21 cellular contexts compared by ENCODE assay signal in the genomic region with DNA sequence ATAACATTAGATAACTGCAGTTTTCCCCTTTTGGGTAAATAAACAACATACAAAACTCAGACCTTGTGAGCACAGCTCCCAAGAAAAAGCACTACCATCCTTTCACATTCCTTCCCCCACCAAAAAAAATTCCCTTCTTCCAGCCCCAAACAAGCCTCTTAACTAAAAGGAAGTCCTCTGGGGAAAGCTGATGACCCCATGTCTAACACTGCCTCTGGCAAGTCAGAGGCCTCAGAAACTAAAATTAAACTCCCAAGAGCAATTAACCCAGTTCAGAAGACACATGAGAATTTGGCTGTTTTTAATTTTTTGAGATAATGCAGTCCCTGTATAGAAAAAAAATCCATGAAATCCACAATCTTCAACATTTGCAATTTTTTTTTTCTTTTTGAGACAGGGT.
A peak's percentile ranks its signal among the peaks of the same experiment; 100 is the strongest.
DNase-seq lines count a peak whose midpoint lies in the region; ATAC-seq, FAIRE-seq and TF ChIP-seq lines count a peak whose summit lies in the region.
"Had no signal": no experiment of that assay in that cellular context is flagged by ENCODE, and none has a peak within 500 bp of the region (broad histone marks: within the 10 kb centered on the region; RNA-seq: fewer than 3 reads in every experiment).

No MANE protein-coding gene starts in this region.

- peak overlapping the region; percentile 6 to 45; a peak in 3 of 6 replicates for H3K27ac ChIP-seq in A549
- no peak overlapping the region for H3K27ac ChIP-seq in liver (ENCODE audit: low read depth in 1 of 2, low read length in 2 of 2)
- H3K27ac ChIP-seq: 22Rv1; BLaER1 treated with 17β-estradiol and CSF1 and Interleukin-3, amounts not matched to agents 10 nM and 100 nM had no signal

- H3K4me3 Mint-ChIP-seq in T-helper 1 cell treated with Interleukin-12 subunit alpha and Interleukin-12 subunit beta and Interleukin-4 antibody, amounts not matched to agents 30 μg/mL and 1 μg/mL, for 36 hours = no peak overlapping the region
- no peak overlapping the region for H3K4me3 Mint-ChIP-seq in T-cell
- H3K4me3 Mint-ChIP-seq: CD4-positive, alpha-beta memory T cell had no signal

- no peaks in the 10 kb centered on the region for H3K27me3 ChIP-seq in liver (ENCODE audit: control insufficient read depth in 4 of 4, insufficient read depth in 4 of 4, low read length in 3 of 4)
- H3K27me3 ChIP-seq: BLaER1 treated with 17β-estradiol and CSF1 and Interleukin-3, amounts not matched to agents 10 nM and 100 nM had no signal

- H3K4me2 ChIP-seq in A549 = no peak overlapping the region

- ATAC-seq in A549 (no peak), T-cell (replicated peaks in 1 of 4) (no peak)

- H3K9me3 ChIP-seq in A549 (no peaks in the 10 kb centered on the region), liver (ENCODE audit: control insufficient read depth in 4 of 4, low read length in 3 of 4) (no peaks in the 10 kb centered on the region)
- H3K9me3 ChIP-seq: HAP-1 had no signal

- DNase-seq in T-helper 1 cell (no peak), A549 (ENCODE audit: low read depth in 1 of 2, low spot score in 1 of 2) (no peak), SK-MEL-5 (ENCODE audit: low read depth, low spot score) (peak; percentile 46), urothelium cell line (ENCODE audit: low spot score) (no peak), T-cell (no peak)
- no peak for DNase-seq in NK-92 treated with Interleukin-12 subunit alpha and Interleukin-12 subunit beta, amount 100 ng/mL, for 24 hours (lab: John Stamatoyannopoulos, UW)
- DNase-seq: AML-193; CD4-positive, alpha-beta memory T cell; COR-L47; DMS153; DMS79 treated with DMSO at 0.1 percent for 48 hours; GDM1 had no signal

- FAIRE-seq in A549 (lab: Jason Lieb, UNC) = no peak
- no peak for FAIRE-seq in urothelium cell line (lab: Jason Lieb, UNC)
- FAIRE-seq: D721Med, GM12892, GM19239, H1 had no signal

- TF ChIP-seq CTCF in A549 (IDR thresholded peaks at IDR 0.05) (no peak), liver (IDR thresholded peaks at IDR 0.05; ENCODE audit: low read depth, low read length, missing input control) (no peak)

- no peak overlapping the region for H3K4me3 ChIP-seq in A549
- no peak overlapping the region for H3K4me3 ChIP-seq in liver (ENCODE audit: low read depth in 1 of 3, low read length in 3 of 3)
- H3K4me3 ChIP-seq: BLaER1 treated with 17β-estradiol and CSF1 and Interleukin-3, amounts not matched to agents 10 nM and 100 nM; HAP-1 had no signal

- CTCF ChIA-PET in A549 (lab: Yijun Ruan, JAX) (interaction anchor here (1.4 to 2.5 kb wide), 2 partner anchors 10 to 164 kb away, joined by 3 to 11 read pairs; no protein-coding TSS in a partner anchor), T-cell (lab: Charles Lee) (no interaction called here)

- TF ChIP-seq EP300 in A549 (IDR thresholded peaks at IDR 0.05) = no peak

- H3K4me1 ChIP-seq in A549 = peaks cover 22% of the 10 kb centered on the region
- peaks cover 0 to 10% (median 3%) of the 10 kb centered on the region in 4 donors for H3K4me1 ChIP-seq in liver (ENCODE audit: control insufficient read depth in 4 of 4, insufficient read depth in 4 of 4, low read length in 3 of 4)

- no peaks in the 10 kb centered on the region for H3K27me3 Mint-ChIP-seq in T-helper 1 cell treated with Interleukin-12 subunit alpha and Interleukin-12 subunit beta and Interleukin-4 antibody, amounts not matched to agents 30 μg/mL and 1 μg/mL, for 36 hours (ENCODE audit: low read depth)
- H3K27me3 Mint-ChIP-seq in T-cell = no peaks in the 10 kb centered on the region
- H3K27me3 Mint-ChIP-seq: CD4-positive, alpha-beta memory T cell had no signal

- POLR2A ChIA-PET in A549 (lab: Yijun Ruan, JAX) (no interaction called here), T-cell (lab: Charles Lee) (no interaction called here)

- H3K9me3 Mint-ChIP-seq in T-helper 1 cell treated with Interleukin-12 subunit alpha and Interleukin-12 subunit beta and Interleukin-4 antibody, amounts not matched to agents 30 μg/mL and 1 μg/mL, for 36 hours = no peaks in the 10 kb centered on the region
- H3K9me3 Mint-ChIP-seq in T-cell = no peaks in the 10 kb centered on the region
- H3K9me3 Mint-ChIP-seq: CD4-positive, alpha-beta memory T cell had no signal

- in situ Hi-C loops in SK-MEL-5 (cut with HindIII; ENCODE audit: low pct_unique_long_range_greater_than_20kb, low sequenced_read_pairs) = no loop called here

- peaks cover 10% of the 10 kb centered on the region for H3K4me1 Mint-ChIP-seq in T-helper 1 cell treated with Interleukin-12 subunit alpha and Interleukin-12 subunit beta and Interleukin-4 antibody, amounts not matched to agents 30 μg/mL and 1 μg/mL, for 36 hours (ENCODE audit: low read depth)
- H3K4me1 Mint-ChIP-seq in T-cell = peaks cover 5 to 17% (median 11%) of the 10 kb centered on the region in 3 donors

- TF ChIP-seq RAD21 in A549 (conservative IDR thresholded peaks at IDR 0.05 in 1 of 2, IDR thresholded peaks at IDR 0.05 in 1 of 2) (no peak), liver (IDR thresholded peaks at IDR 0.05) (no peak)

- H3K9ac ChIP-seq in liver (ENCODE audit: low read depth in 1 of 2, low read length in 2 of 2) = no peak overlapping the region
- H3K9ac ChIP-seq: BLaER1 treated with 17β-estradiol and CSF1 and Interleukin-3, amounts not matched to agents 10 nM and 100 nM had no signal

- H3K36me3 ChIP-seq in liver (ENCODE audit: control insufficient read depth in 4 of 4, insufficient read depth in 3 of 4, low read depth in 1 of 4, low read length in 3 of 4) = no peaks in the 10 kb centered on the region
- H3K36me3 ChIP-seq: BLaER1 treated with 17β-estradiol and CSF1 and Interleukin-3, amounts not matched to agents 10 nM and 100 nM; HAP-1 had no signal

- no peaks in the 10 kb centered on the region for H3K36me3 Mint-ChIP-seq in T-helper 1 cell treated with Interleukin-12 subunit alpha and Interleukin-12 subunit beta and Interleukin-4 antibody, amounts not matched to agents 30 μg/mL and 1 μg/mL, for 36 hours (ENCODE audit: low read depth)
- H3K36me3 Mint-ChIP-seq in T-cell = no peaks in the 10 kb centered on the region
- H3K36me3 Mint-ChIP-seq: CD4-positive, alpha-beta memory T cell had no signal

- no peak for TF ChIP-seq POLR2A in A549 (IDR thresholded peaks at IDR 0.05; ENCODE audit: low read length)

- peak overlapping the region; percentile 49 for H3K27ac Mint-ChIP-seq in T-helper 1 cell treated with Interleukin-12 subunit alpha and Interleukin-12 subunit beta and Interleukin-4 antibody, amounts not matched to agents 30 μg/mL and 1 μg/mL, for 36 hours
- H3K27ac Mint-ChIP-seq in T-cell = no peak overlapping the region
- H3K27ac Mint-ChIP-seq: CD4-positive, alpha-beta memory T cell had no signal

TF ChIP-seq in A549, 52 proteins besides CTCF, POLR2A, EP300 and RAD21 (continues in another document):
- TF ChIP-seq HOXB13 (CRISPR knock-in tag; IDR thresholded peaks at IDR 0.05; ENCODE audit: low read depth) (no peak), RNF2 (IDR thresholded peaks at IDR 0.05; ENCODE audit: borderline replicate concordance, low read depth) (no peak), BHLHE40 (IDR thresholded peaks at IDR 0.05; ENCODE audit: low read depth, low read length) (no peak), CEBPB (IDR thresholded peaks at IDR 0.05) (no peak), GATA3 (IDR thresholded peaks at IDR 0.05; ENCODE audit: borderline replicate concordance) (no peak), JUNB (IDR thresholded peaks at IDR 0.05) (no peak), SMC3 (IDR thresholded peaks at IDR 0.05) (no peak), CBX2 (IDR thresholded peaks at IDR 0.05; ENCODE audit: borderline replicate concordance, low read depth) (no peak), HEYL (CRISPR knock-in tag; IDR thresholded peaks at IDR 0.05) (no peak), NFE2L2 (conservative IDR thresholded peaks at IDR 0.05; ENCODE audit: low read length) (no peak), HOXA7 (CRISPR knock-in tag; IDR thresholded peaks at IDR 0.05) (no peak), FOXS1 (CRISPR knock-in tag; IDR thresholded peaks at IDR 0.05) (no peak)
- TF ChIP-seq, protein P1, sequence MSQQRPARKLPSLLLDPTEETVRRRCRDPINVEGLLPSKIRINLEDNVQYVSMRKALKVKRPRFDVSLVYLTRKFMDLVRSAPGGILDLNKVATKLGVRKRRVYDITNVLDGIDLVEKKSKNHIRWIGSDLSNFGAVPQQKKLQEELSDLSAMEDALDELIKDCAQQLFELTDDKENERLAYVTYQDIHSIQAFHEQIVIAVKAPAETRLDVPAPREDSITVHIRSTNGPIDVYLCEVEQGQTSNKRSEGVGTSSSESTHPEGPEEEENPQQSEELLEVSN (IDR thresholded peaks at IDR 0.05; ENCODE audit: borderline replicate concordance, low read depth) = no peak
- TF ChIP-seq, protein P2, sequence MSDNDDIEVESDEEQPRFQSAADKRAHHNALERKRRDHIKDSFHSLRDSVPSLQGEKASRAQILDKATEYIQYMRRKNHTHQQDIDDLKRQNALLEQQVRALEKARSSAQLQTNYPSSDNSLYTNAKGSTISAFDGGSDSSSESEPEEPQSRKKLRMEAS (IDR thresholded peaks at IDR 0.05) = no peak

TF ChIP-seq in liver, 16 proteins besides CTCF, POLR2A, EP300 and RAD21:
- TF ChIP-seq HNF4A (conservative IDR thresholded peaks at IDR 0.05) = no peak
- peak; percentile 62 for TF ChIP-seq NR2F2 (IDR thresholded peaks at IDR 0.05)
- TF ChIP-seq, protein P3, sequence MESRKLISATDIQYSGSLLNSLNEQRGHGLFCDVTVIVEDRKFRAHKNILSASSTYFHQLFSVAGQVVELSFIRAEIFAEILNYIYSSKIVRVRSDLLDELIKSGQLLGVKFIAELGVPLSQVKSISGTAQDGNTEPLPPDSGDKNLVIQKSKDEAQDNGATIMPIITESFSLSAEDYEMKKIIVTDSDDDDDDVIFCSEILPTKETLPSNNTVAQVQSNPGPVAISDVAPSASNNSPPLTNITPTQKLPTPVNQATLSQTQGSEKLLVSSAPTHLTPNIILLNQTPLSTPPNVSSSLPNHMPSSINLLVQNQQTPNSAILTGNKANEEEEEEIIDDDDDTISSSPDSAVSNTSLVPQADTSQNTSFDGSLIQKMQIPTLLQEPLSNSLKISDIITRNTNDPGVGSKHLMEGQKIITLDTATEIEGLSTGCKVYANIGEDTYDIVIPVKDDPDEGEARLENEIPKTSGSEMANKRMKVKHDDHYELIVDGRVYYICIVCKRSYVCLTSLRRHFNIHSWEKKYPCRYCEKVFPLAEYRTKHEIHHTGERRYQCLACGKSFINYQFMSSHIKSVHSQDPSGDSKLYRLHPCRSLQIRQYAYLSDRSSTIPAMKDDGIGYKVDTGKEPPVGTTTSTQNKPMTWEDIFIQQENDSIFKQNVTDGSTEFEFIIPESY (IDR thresholded peaks at IDR 0.05) = no peak

Comparison
In these comparisons a context has a peak if more than half of its experiments do, and no peak if none do; other contexts are left out.
1. H3K27ac ChIP-seq: peak in A549 (2 of 2); none in liver (0 of 2).